In genomic region chr16:49100366-49100765, GRCh38 we compare ENCODE assay signal across 35 cellular contexts.
"Had no signal": no experiment of that assay in that cellular context is flagged by ENCODE, and none has a peak within 500 bp of the region (broad histone marks: within the 10 kb centered on the region; RNA-seq: fewer than 3 reads in every experiment).

No MANE protein-coding gene starts in this region.

- DNase-seq: Karpas-422, Kasumi-1, MG63, MM.1S, MV-4-11, NCI-H1048, NCI-H1092, NCI-H1092 treated with DMSO at 0.1 percent for 48 hours, NCI-H1105, NCI-H1105 treated with DMSO at 0.1 percent for 48 hours, NCI-H1417, NCI-H1417 treated with DMSO at 0.1 percent for 48 hours, NCI-H1436, NCI-H1436 treated with DMSO at 0.1 percent for 48 hours, NCI-H146, NCI-H1694, NCI-H1694 treated with DMSO at 0.1 percent for 48 hours, NCI-H187, NCI-H187 treated with DMSO at 0.1 percent for 48 hours, NCI-H1930, NCI-H2029, NCI-H2029 treated with DMSO at 0.1 percent for 48 hours, NCI-H2081, NCI-H2081 treated with DMSO at 0.1 percent for 48 hours, NCI-H2107, NCI-H2171, NCI-H2171 treated with DMSO at 0.1 percent for 48 hours, NCI-H2227 treated with DMSO at 0.1 percent for 48 hours, NCI-H226, NCI-H345, NCI-H446, NCI-H446 treated with DMSO at 0.1 percent for 48 hours, NCI-H510A, NCI-H510A treated with DMSO at 0.1 percent for 48 hours, NCI-H524 had no signal
